In genomic region chr5:128534729-128535128, GRCh38 we compare ENCODE assay signal across 17 cellular contexts. TPM values are rescaled to one million over a fixed set of nuclear protein-coding genes. Genes with fewer than 3 reads are reported as not detected.
A peak's percentile ranks its signal among the peaks of the same experiment; 100 is the strongest.
DNase-seq lines count a peak whose midpoint lies in the region; ATAC-seq and TF ChIP-seq lines count a peak whose summit lies in the region.
"Had no signal": no experiment of that assay in that cellular context is flagged by ENCODE, and none has a peak within 500 bp of the region (broad histone marks: within the 10 kb centered on the region; RNA-seq: fewer than 3 reads in every experiment).

No MANE protein-coding gene starts in this region.

- ATAC-seq in HG03175 (IDR thresholded peaks at IDR 0.05; ENCODE audit: unreplicated experiment) = no peak
- no peak for ATAC-seq in activated CD4-positive, CD25-positive, alpha-beta regulatory T cell treated with anti-CD3 and anti-CD28 coated beads, Interleukin-2, amount 50 U/mL, for 24 hours
- ATAC-seq: K562, psoas muscle had no signal

- no peak overlapping the region for H4K8ac ChIP-seq in mesendoderm (ENCODE audit: low read depth, low read length)

- peaks cover 3% of the 10 kb centered on the region for H3K9me3 Mint-ChIP-seq in Calu3 (ENCODE audit: low read depth, unreplicated experiment)
- no peaks in the 10 kb centered on the region for H3K9me3 Mint-ChIP-seq in brain

- TF ChIP-seq EP300 in Ishikawa (IDR thresholded peaks at IDR 0.05; ENCODE audit: borderline replicate concordance) = peak; percentile 78

- H3K4me3 Mint-ChIP-seq in Calu3 (ENCODE audit: low read depth, unreplicated experiment) (peak overlapping the region; percentile 5), brain (peak overlapping the region in 3 of 5 experiments; percentile 88 to 92 (median 90))
- H3K4me3 Mint-ChIP-seq: B cell, memory B cell had no signal

- no peaks in the 10 kb centered on the region for H3K9me3 ChIP-seq in prostate gland
- H3K9me3 ChIP-seq: psoas muscle had no signal

- H3K27ac Mint-ChIP-seq in Calu3 (ENCODE audit: unreplicated experiment) (peak overlapping the region; percentile 82), brain (peak overlapping the region in 1 of 5 experiments; percentile 82)
- H3K27ac Mint-ChIP-seq: B cell, memory B cell had no signal

- H3K36me3 Mint-ChIP-seq in Calu3 (ENCODE audit: insufficient read depth, unreplicated experiment) = peaks cover 21% of the 10 kb centered on the region
- peaks cover 3% of the 10 kb centered on the region for H3K36me3 Mint-ChIP-seq in brain
- H3K36me3 Mint-ChIP-seq: memory B cell had no signal

- H3K27me3 ChIP-seq in mesendoderm (ENCODE audit: insufficient read depth, low read length, poor library complexity) (no peaks in the 10 kb centered on the region), prostate gland (replicated peaks; ENCODE audit: insufficient read depth) (no peaks in the 10 kb centered on the region)

- DNase-seq in Calu3 (peak; percentile 53), mesendoderm (peak; percentile 69), prostate gland (ENCODE audit: low spot score) (no peak), midbrain (lab: John Stamatoyannopoulos, UW) (no peak)
- DNase-seq: activated CD4-positive, CD25-positive, alpha-beta regulatory T cell; hypothalamus; NCI-H1694 treated with DMSO at 0.1 percent for 48 hours; psoas muscle; stimulated activated CD4-positive, alpha-beta T cell treated with anti-CD3 and anti-CD28 coated beads, Interleukin-4, amount 100 ng/mL, for 24 hours; stimulated activated naive CD4-positive, alpha-beta T cell had no signal

- H3K18ac ChIP-seq in mesendoderm (ENCODE audit: low read length) = no peak overlapping the region

- H2AK5ac ChIP-seq in mesendoderm (ENCODE audit: low read length) = no peak overlapping the region

- peaks cover 2% of the 10 kb centered on the region for H3K4me1 ChIP-seq in mesendoderm (ENCODE audit: control insufficient read depth, low read depth, low read length)
- H3K4me1 ChIP-seq in prostate gland (replicated peaks) = no peaks in the 10 kb centered on the region

- H3K4me3 ChIP-seq in mesendoderm (ENCODE audit: low read length) = no peak overlapping the region
- H3K4me3 ChIP-seq in prostate gland = no peak overlapping the region
- H3K4me3 ChIP-seq: K562, psoas muscle had no signal

- H3K27me3 Mint-ChIP-seq in Calu3 (ENCODE audit: unreplicated experiment) (peaks cover 19% of the 10 kb centered on the region), brain (peaks cover 50% of the 10 kb centered on the region)

- TF ChIP-seq POLR2A in prostate gland (IDR thresholded peaks at IDR 0.05) = no peak

- H2BK5ac ChIP-seq in mesendoderm (ENCODE audit: low read length) = no peak overlapping the region

- CTCF ChIA-PET in Calu3 (lab: Charles Lee) = no interaction called here

- H3K36me3 ChIP-seq in mesendoderm (ENCODE audit: control insufficient read depth, insufficient read depth, low read length) (peaks cover 7% of the 10 kb centered on the region), prostate gland (no peaks in the 10 kb centered on the region)

- no peak for TF ChIP-seq RAD21 in Ishikawa (IDR thresholded peaks at IDR 0.05; ENCODE audit: low read depth)

- peaks cover 17% of the 10 kb centered on the region for H3K4me1 Mint-ChIP-seq in Calu3 (ENCODE audit: low read depth, unreplicated experiment)
- peaks cover 21% of the 10 kb centered on the region for H3K4me1 Mint-ChIP-seq in brain
- H3K4me1 Mint-ChIP-seq: memory B cell had no signal

- peaks cover 12% of the 10 kb centered on the region for H3K79me1 ChIP-seq in mesendoderm (ENCODE audit: low read length)

- H3K56ac ChIP-seq in mesendoderm (ENCODE audit: low read length) = no peak overlapping the region

- H2BK120ac ChIP-seq in mesendoderm (ENCODE audit: low read depth, low read length) = no peak overlapping the region

- TF ChIP-seq CTCF in Calu3 (IDR thresholded peaks at IDR 0.05; ENCODE audit: unreplicated experiment) = no peak
- peak in 1 of 2 experiments; percentile 18 for TF ChIP-seq CTCF in brain (conservative IDR thresholded peaks at IDR 0.05)
- TF ChIP-seq CTCF in prostate gland (IDR thresholded peaks at IDR 0.05) = no peak

- no peak overlapping the region for H4K5ac ChIP-seq in mesendoderm (ENCODE audit: low read length)

- intact Hi-C loops in Calu3 (cut with micrococcal nuclease; ENCODE audit: unreplicated experiment) = no loop called here
- intact Hi-C loops in prostate gland (cut with DNase I) = no loop called here

- peak overlapping the region; percentile 26 for H3K4me2 ChIP-seq in mesendoderm (ENCODE audit: low read length)

- BruUV-seq in Calu3 (replicated peaks; lab: Mats Ljungman, UMichigan) = no TSS peak

- H3K27ac ChIP-seq in mesendoderm (ENCODE audit: low read depth, low read length) (no peak overlapping the region), prostate gland (no peak overlapping the region)
- H3K27ac ChIP-seq: psoas muscle had no signal

- H3K4ac ChIP-seq in mesendoderm (ENCODE audit: low read depth, low read length) = no peak overlapping the region

- H3K79me2 ChIP-seq in mesendoderm (ENCODE audit: control insufficient read depth, insufficient read depth, low read length) = peaks cover 40% of the 10 kb centered on the region

- peak overlapping the region; percentile 27 for H3K9ac ChIP-seq in mesendoderm (ENCODE audit: low read length)

- no peak overlapping the region for H2BK15ac ChIP-seq in mesendoderm (replicated peaks; ENCODE audit: low read depth)

- H3K23ac ChIP-seq in mesendoderm (ENCODE audit: low read length) = no peak overlapping the region

- WGBS in mesendoderm (ENCODE audit: extremely low coverage, insufficient coverage, low lambda C conversion rate) = no CpG with 5 or more reads among the region's 6 CpGs
- 71% methylated on average over 6 of the region's 6 CpGs for WGBS in prostate gland

TF ChIP-seq in Ishikawa, 13 proteins besides CTCF, POLR2A, EP300 and RAD21:
- TF ChIP-seq TEAD4 (IDR thresholded peaks at IDR 0.05) (peak; percentile 74), NFIC (IDR thresholded peaks at IDR 0.05) (peak; percentile 83), YY1 (IDR thresholded peaks at IDR 0.05; ENCODE audit: low read depth) (peak; percentile 82), CREB1 (IDR thresholded peaks at IDR 0.05; ENCODE audit: low read depth) (0 out of 2 replicates have a peak, but pooled peaks have one; percentile 28), TCF12 (IDR thresholded peaks at IDR 0.05; ENCODE audit: low read depth) (peak; percentile 82), TAF1 (IDR thresholded peaks at IDR 0.05; ENCODE audit: low read depth) (no peak), ZBTB7A (IDR thresholded peaks at IDR 0.05; ENCODE audit: low read depth) (no peak)
- TF ChIP-seq, protein P1, sequence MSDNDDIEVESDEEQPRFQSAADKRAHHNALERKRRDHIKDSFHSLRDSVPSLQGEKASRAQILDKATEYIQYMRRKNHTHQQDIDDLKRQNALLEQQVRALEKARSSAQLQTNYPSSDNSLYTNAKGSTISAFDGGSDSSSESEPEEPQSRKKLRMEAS (IDR thresholded peaks at IDR 0.05) = 0 out of 2 replicates have a peak, but pooled peaks have one; percentile 14

RNA-seq across cellular contexts. Expression of gene FBN2, which starts 3.3 kb away (rescaled TPM):
- total RNA-seq in Calu3 (2022) (0.22 and 0.31 TPM in 2 replicates), prostate gland (1 to 10 TPM in 1 of 2 donors, under 1 TPM in 1; 0.82 to 6.6 TPM)
- 0.70 TPM for polyA plus RNA-seq in brain (ENCODE audit: insufficient read depth, low read depth, low replicate concordance)
- 11.6 TPM for polyA plus RNA-seq in mesendoderm (2013, experiment 1 of 2)
- 10.1 TPM for polyA plus RNA-seq in mesendoderm (2013, experiment 2 of 2)
- total RNA-seq: B cell had no signal

Comparison
In these comparisons a context has a peak if more than half of its experiments do, and no peak if none do; other contexts are left out.
1. DNase-seq: peak in Calu3 (single experiment) and mesendoderm (single experiment); none in prostate gland (single experiment) and midbrain (single experiment).